In the genomic region with DNA sequence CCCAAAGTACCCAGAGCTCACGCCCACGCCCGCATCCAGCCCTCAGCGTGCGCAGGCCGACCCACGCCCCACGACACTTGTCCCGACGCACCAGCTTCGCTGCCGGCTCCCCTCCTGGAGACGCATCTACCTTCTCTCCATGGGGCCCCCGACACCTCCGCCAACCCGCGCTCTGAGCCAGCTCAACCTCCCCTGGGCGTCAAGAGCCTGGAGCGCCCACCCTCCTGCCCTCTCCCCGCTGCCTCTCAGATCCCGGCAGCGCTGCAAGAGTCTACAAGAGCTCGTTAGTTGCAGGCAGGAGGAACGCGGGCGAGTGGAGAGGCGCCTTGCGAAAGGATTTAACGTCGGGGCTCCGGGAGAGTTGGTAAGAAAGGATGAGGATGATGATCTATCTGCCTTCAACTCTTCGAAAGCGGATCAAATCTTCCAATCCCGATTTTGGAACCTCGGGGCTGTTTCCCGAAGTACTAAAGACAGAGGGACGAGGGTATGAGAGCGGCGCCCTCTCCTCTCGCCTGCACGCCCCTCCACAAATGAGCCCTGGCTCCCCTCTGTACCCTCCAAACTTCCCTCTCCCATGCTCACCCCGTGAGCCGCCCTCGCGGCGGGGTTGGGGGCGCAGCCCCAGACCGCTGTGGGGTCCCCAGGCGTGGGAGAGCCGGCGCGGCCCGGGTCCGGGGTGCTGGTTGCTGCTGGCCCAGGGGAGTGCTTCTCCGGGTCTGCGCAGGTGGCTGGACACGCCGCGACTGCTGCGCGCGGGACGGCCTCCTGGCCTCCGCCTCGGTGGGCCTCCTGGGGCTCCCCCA, we compare ENCODE assay signal across 9 cellular contexts. TPM values are rescaled to one million over a fixed set of nuclear protein-coding genes. Genes with fewer than 3 reads are reported as not detected.
DNase-seq lines count a peak whose midpoint lies in the region; ATAC-seq and TF ChIP-seq lines count a peak whose summit lies in the region.
"Had no signal": no experiment of that assay in that cellular context is flagged by ENCODE, and none has a peak within 500 bp of the region (broad histone marks: within the 10 kb centered on the region; RNA-seq: fewer than 3 reads in every experiment).

No MANE protein-coding gene starts in this region.

- H3K27me3 ChIP-seq in Caco-2 (replicated peaks; ENCODE audit: control insufficient read depth, insufficient read depth, low read length): no peaks in the 10 kb centered on the region
- peaks cover 31% of the 10 kb centered on the region for H3K27me3 ChIP-seq in left ventricle myocardium inferior (ENCODE audit: low read depth)
- H3K27me3 ChIP-seq in rectal smooth muscle tissue (ENCODE audit: control insufficient read depth, insufficient read depth, low read length): peaks cover 7% of the 10 kb centered on the region

- POLR2A ChIA-PET in Caco-2 (lab: Charles Lee): interaction anchor here (0.5 kb wide), 1 partner anchor 272 kb away, joined by 3 read pairs; no protein-coding TSS in a partner anchor
- POLR2A ChIA-PET in activated CD4-positive, alpha-beta memory T cell treated with anti-CD3 and anti-CD28 coated beads for 36 hours (lab: Charles Lee): interaction anchor here (0.7 kb wide), 1 partner anchor 118 kb away, joined by 4 read pairs; a partner anchor contains a TSS

- peaks cover 10% of the 10 kb centered on the region for H3K4me1 Mint-ChIP-seq in Caco-2 (ENCODE audit: low read depth, unreplicated experiment)
- peaks cover 30% of the 10 kb centered on the region for H3K4me1 Mint-ChIP-seq in activated CD4-positive, alpha-beta memory T cell treated with anti-CD3 and anti-CD28 coated beads for 36 hours (ENCODE audit: low read depth)

- ATAC-seq in HG02642 (IDR thresholded peaks at IDR 0.05; ENCODE audit: poor library complexity, unreplicated experiment) (no peak), GM18861 (IDR thresholded peaks at IDR 0.05; ENCODE audit: unreplicated experiment) (no peak), HG02840 (IDR thresholded peaks at IDR 0.05; ENCODE audit: low FRiP score, unreplicated experiment) (no peak)

- H3K27ac Mint-ChIP-seq in Caco-2 (ENCODE audit: unreplicated experiment): no peak overlapping the region
- H3K27ac Mint-ChIP-seq in activated CD4-positive, alpha-beta memory T cell treated with anti-CD3 and anti-CD28 coated beads for 36 hours: no peak overlapping the region

- no peaks in the 10 kb centered on the region for H3K9me3 Mint-ChIP-seq in Caco-2 (ENCODE audit: unreplicated experiment)
- H3K9me3 Mint-ChIP-seq in activated CD4-positive, alpha-beta memory T cell treated with anti-CD3 and anti-CD28 coated beads for 36 hours: no peaks in the 10 kb centered on the region

- TF ChIP-seq CTCF in Caco-2 (IDR thresholded peaks at IDR 0.05; ENCODE audit: insufficient read depth in 1 of 2, low read depth in 1 of 2, low read length in 1 of 2, severe bottlenecking in 1 of 2, unreplicated experiment in 1 of 2) (no peak), left ventricle myocardium inferior (IDR thresholded peaks at IDR 0.05; ENCODE audit: borderline replicate concordance) (no peak)

- CTCF ChIA-PET in Caco-2 (lab: Charles Lee): interaction anchor here (0.7 to 1.7 kb wide), 6 partner anchors 9 to 38 kb away, joined by 3 to 8 read pairs (median 4); no protein-coding TSS in a partner anchor
- CTCF ChIA-PET in activated CD4-positive, alpha-beta memory T cell treated with anti-CD3 and anti-CD28 coated beads for 36 hours (lab: Charles Lee): interaction anchor here (0.7 to 6.1 kb wide), 20 partner anchors 7 to 250 kb away, joined by 3 to 57 read pairs (median 3); no protein-coding TSS in a partner anchor

- H3K4me3 ChIP-seq in Caco-2 (ENCODE audit: low read depth, low read length): peak overlapping the region; percentile 84; the same call in 1 of the 2 replicates
- H3K4me3 ChIP-seq in left ventricle myocardium inferior: peak overlapping the region; percentile 83
- peak overlapping the region; percentile 68 for H3K4me3 ChIP-seq in rectal smooth muscle tissue (ENCODE audit: low read length)

- H3K9me3 ChIP-seq in Caco-2: no peaks in the 10 kb centered on the region
- no peaks in the 10 kb centered on the region for H3K9me3 ChIP-seq in left ventricle myocardium inferior (replicated peaks)
- H3K9me3 ChIP-seq: adrenal gland had no signal

- intact Hi-C loops in Caco-2 (cut with micrococcal nuclease; ENCODE audit: unreplicated experiment) (no loop called here), left ventricle myocardium inferior (cut with micrococcal nuclease) (no loop called here)
- intact Hi-C loops in activated CD4-positive, alpha-beta memory T cell treated with anti-CD3 and anti-CD28 coated beads for 36 hours (cut with micrococcal nuclease): no loop called here

- no peak overlapping the region for H3K9ac ChIP-seq in rectal smooth muscle tissue (ENCODE audit: low read length)

- peak overlapping the region; percentile 27 for H3K4me3 Mint-ChIP-seq in Caco-2 (ENCODE audit: unreplicated experiment)
- peak overlapping the region; percentile 43 for H3K4me3 Mint-ChIP-seq in activated CD4-positive, alpha-beta memory T cell treated with anti-CD3 and anti-CD28 coated beads for 36 hours

- H3K36me3 ChIP-seq in Caco-2 (ENCODE audit: control insufficient read depth, insufficient read depth, low read length) (no peaks in the 10 kb centered on the region), left ventricle myocardium inferior (no peaks in the 10 kb centered on the region), rectal smooth muscle tissue (ENCODE audit: control insufficient read depth, insufficient read depth, low read length) (no peaks in the 10 kb centered on the region)
- H3K36me3 ChIP-seq: adrenal gland had no signal

- peaks cover 9% of the 10 kb centered on the region for H3K27me3 Mint-ChIP-seq in Caco-2 (ENCODE audit: insufficient read depth, unreplicated experiment)
- peaks cover 14% of the 10 kb centered on the region for H3K27me3 Mint-ChIP-seq in activated CD4-positive, alpha-beta memory T cell treated with anti-CD3 and anti-CD28 coated beads for 36 hours

- no TSS peak for BruUV-seq in Caco-2 (replicated peaks; lab: Mats Ljungman, UMichigan)

- H3K4me1 ChIP-seq in Caco-2: no peaks in the 10 kb centered on the region
- H3K4me1 ChIP-seq in left ventricle myocardium inferior: peaks cover 24% of the 10 kb centered on the region
- H3K4me1 ChIP-seq in rectal smooth muscle tissue (ENCODE audit: control insufficient read depth, insufficient read depth, low read length): no peaks in the 10 kb centered on the region

- DNase-seq in Caco-2: no peak
- no peak for DNase-seq in activated CD4-positive, alpha-beta memory T cell treated with anti-CD3 and anti-CD28 coated beads for 36 hours
- DNase-seq in left ventricle myocardium inferior: no peak
- DNase-seq in activated CD4-positive, alpha-beta T cell treated with anti-CD3 and anti-CD28 coated beads for 1 hour: no peak
- DNase-seq: adrenal gland had no signal

- no peaks in the 10 kb centered on the region for H3K36me3 Mint-ChIP-seq in Caco-2 (ENCODE audit: insufficient read depth, unreplicated experiment)
- H3K36me3 Mint-ChIP-seq in activated CD4-positive, alpha-beta memory T cell treated with anti-CD3 and anti-CD28 coated beads for 36 hours: no peaks in the 10 kb centered on the region

- H3K27ac ChIP-seq in left ventricle myocardium inferior (replicated peaks) (peak overlapping the region; percentile 75), rectal smooth muscle tissue (ENCODE audit: low read depth, low read length) (no peak overlapping the region)

RNA-seq across cellular contexts. Expression of a gene that starts 1.0 kb away (rescaled TPM):
- total RNA-seq in Caco-2 (2022) (0.86 and 1.0 TPM in 2 replicates), left ventricle myocardium inferior (26.5 TPM)
- under 1 TPM; 0.10 to 0.31 TPM for total RNA-seq in activated CD4-positive, alpha-beta memory T cell treated with anti-CD3 and anti-CD28 coated beads for 36 hours

Comparison
In these comparisons a context has a peak if more than half of its experiments do, and no peak if none do; other contexts are left out.
1. RNA of a gene that starts 1.0 kb away (total RNA-seq): 26.5 TPM in left ventricle myocardium inferior (single experiment); 0.86 to 1.0 TPM in Caco-2 and 0.10 to 0.31 TPM in activated CD4-positive, alpha-beta memory T cell treated with anti-CD3 and anti-CD28 coated beads for 36 hours; every median in the first group is over 10 times any median in the second.
2. Peak in every context shown above with its lines, with median percentiles within 50 percentile points of each other: H3K4me3 ChIP-seq.